Comparison of ENCODE assay signal across 8 cellular contexts in the genomic region with DNA sequence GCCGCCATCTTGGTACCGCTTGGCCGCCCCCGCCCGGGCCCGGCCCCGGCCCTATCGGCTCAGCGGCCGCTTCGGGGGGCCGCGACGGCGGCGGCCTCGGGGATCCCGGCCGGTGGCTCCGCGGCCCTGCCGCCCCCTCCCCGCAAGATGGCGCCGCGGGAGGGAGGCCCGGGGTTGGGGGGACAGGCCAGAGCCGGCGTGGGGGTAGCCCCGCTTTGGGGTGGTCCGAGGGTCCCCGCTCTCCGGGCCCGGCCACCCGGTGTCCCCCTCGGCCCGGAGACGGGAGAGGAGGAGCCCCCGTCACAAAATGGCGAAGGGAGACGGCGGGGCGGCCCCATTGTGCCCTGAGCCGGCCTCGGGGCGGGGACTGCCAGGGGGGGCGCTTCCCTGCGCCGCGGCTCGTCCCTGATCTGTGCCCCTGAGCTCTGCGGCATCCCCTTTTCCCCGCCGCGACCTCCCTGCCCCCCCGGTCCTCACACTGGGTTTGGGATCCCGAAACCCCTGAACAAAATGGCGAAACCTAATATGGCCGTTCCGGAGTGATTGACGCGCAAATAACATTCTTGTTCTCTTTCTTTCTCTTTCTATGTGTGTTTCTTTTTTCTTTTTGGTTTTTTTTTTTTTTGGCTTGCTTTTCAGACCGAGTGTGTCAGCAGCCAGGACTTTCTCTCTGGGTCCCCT. TPM values are rescaled to one million over a fixed set of nuclear protein-coding genes. Genes with fewer than 3 reads are reported as not detected.
DNase-seq lines count a peak whose midpoint lies in the region; ATAC-seq, FAIRE-seq and TF ChIP-seq lines count a peak whose summit lies in the region.

No MANE protein-coding gene starts in this region.

- peak in 20 of 56 donors; percentile 5 to 47 (median 20) for TF ChIP-seq CTCF in dorsolateral prefrontal cortex (IDR thresholded peaks at IDR 0.05 in 54 of 56, conservative IDR thresholded peaks at IDR 0.05 in 2 of 56; ENCODE audit: low read depth in 1 of 56, partially characterized antibody in 56 of 56)

- intact Hi-C loops in activated CD4-positive, alpha-beta T cell treated with anti-CD3 and anti-CD28 coated beads, Interleukin-2, amount 10 ng/mL, durations not matched to agents 24 days and 14 days (cut with micrococcal nuclease), result no loop called here
- intact Hi-C loops in dorsolateral prefrontal cortex (cut with DNase I), result loop anchor here (2.0 to 5.0 kb wide), 6 partner anchors 35 to 295 kb away; a partner anchor contains a TSS

- TF ChIP-seq POLR2A in H54 (IDR thresholded peaks at IDR 0.05; ENCODE audit: low read depth, low read length), result no peak

- H3K9me3 ChIP-seq in CD4-positive, CD25-positive, alpha-beta regulatory T cell (ENCODE audit: control insufficient read depth in 2 of 2, low read length in 2 of 2), result no peaks in the 10 kb centered on the region

- peak overlapping the region; percentile 96 to 100 (median 99) for H3K4me3 Mint-ChIP-seq in CD4-positive, CD25-positive, alpha-beta regulatory T cell
- H3K4me3 Mint-ChIP-seq in activated CD4-positive, alpha-beta T cell treated with anti-CD3 and anti-CD28 coated beads, Interleukin-2, amount 10 ng/mL, durations not matched to agents 24 days and 14 days, result peak overlapping the region; percentile 97

- peak overlapping the region; percentile 90 for H3K4me2 ChIP-seq in mesendoderm (ENCODE audit: low read length)

- ATAC-seq in CD4-positive, CD25-positive, alpha-beta regulatory T cell (ENCODE audit: low read depth in 2 of 2), result no peak
- ATAC-seq in GM19455 (IDR thresholded peaks at IDR 0.05; ENCODE audit: unreplicated experiment), result peak; percentile 11

- peaks cover 10% of the 10 kb centered on the region for H3K36me3 ChIP-seq in CD4-positive, CD25-positive, alpha-beta regulatory T cell (ENCODE audit: control insufficient read depth, insufficient read depth, low read length)
- peaks cover 2% of the 10 kb centered on the region for H3K36me3 ChIP-seq in mesendoderm (ENCODE audit: control insufficient read depth, insufficient read depth, low read length)

- peak overlapping the region; percentile 91 for H4K8ac ChIP-seq in mesendoderm (ENCODE audit: low read depth, low read length)

- H3K79me1 ChIP-seq in mesendoderm (ENCODE audit: low read length), result no peaks in the 10 kb centered on the region

- H4K5ac ChIP-seq in mesendoderm (ENCODE audit: low read length), result no peak overlapping the region

- peak overlapping the region; percentile 95 to 99 (median 97) for H3K27ac Mint-ChIP-seq in CD4-positive, CD25-positive, alpha-beta regulatory T cell
- peak overlapping the region; percentile 98 for H3K27ac Mint-ChIP-seq in activated CD4-positive, alpha-beta T cell treated with anti-CD3 and anti-CD28 coated beads, Interleukin-2, amount 10 ng/mL, durations not matched to agents 24 days and 14 days

- H3K79me2 ChIP-seq in mesendoderm (ENCODE audit: control insufficient read depth, insufficient read depth, low read length), result peaks cover 57% of the 10 kb centered on the region

- H3K4me1 ChIP-seq in CD4-positive, CD25-positive, alpha-beta regulatory T cell (ENCODE audit: control insufficient read depth, insufficient read depth, low read length, poor library complexity, severe bottlenecking), result peaks cover 52% of the 10 kb centered on the region
- peaks cover 6% of the 10 kb centered on the region for H3K4me1 ChIP-seq in mesendoderm (ENCODE audit: control insufficient read depth, low read depth, low read length)

- H3K56ac ChIP-seq in mesendoderm (ENCODE audit: low read length), result peak overlapping the region; percentile 99

- H2BK5ac ChIP-seq in mesendoderm (ENCODE audit: low read length), result no peak overlapping the region

- H3K4me1 Mint-ChIP-seq in CD4-positive, CD25-positive, alpha-beta regulatory T cell, result peaks cover 22 to 46% (median 37%) of the 10 kb centered on the region in 4 donors
- H3K4me1 Mint-ChIP-seq in activated CD4-positive, alpha-beta T cell treated with anti-CD3 and anti-CD28 coated beads, Interleukin-2, amount 10 ng/mL, durations not matched to agents 24 days and 14 days, result peaks cover 35% of the 10 kb centered on the region

- peak overlapping the region; percentile 94 for H3K4me3 ChIP-seq in CD4-positive, CD25-positive, alpha-beta regulatory T cell (ENCODE audit: low read depth, low read length)
- peak overlapping the region; percentile 70 for H3K4me3 ChIP-seq in Jurkat, Clone E6-1 (ENCODE audit: low read length)
- H3K4me3 ChIP-seq in dorsolateral prefrontal cortex (peak overlapping the region; percentile 65 to 98 (median 89)), mesendoderm (ENCODE audit: low read length) (peak overlapping the region; percentile 86)

- no CpG with 5 or more reads among the region's 63 CpGs for WGBS in mesendoderm (ENCODE audit: extremely low coverage, insufficient coverage, low lambda C conversion rate)

- H3K23ac ChIP-seq in mesendoderm (ENCODE audit: low read length), result no peak overlapping the region

- H3K18ac ChIP-seq in mesendoderm (ENCODE audit: low read length), result peak overlapping the region; percentile 94

- peaks cover 7% of the 10 kb centered on the region for H3K27me3 Mint-ChIP-seq in CD4-positive, CD25-positive, alpha-beta regulatory T cell
- H3K27me3 Mint-ChIP-seq in activated CD4-positive, alpha-beta T cell treated with anti-CD3 and anti-CD28 coated beads, Interleukin-2, amount 10 ng/mL, durations not matched to agents 24 days and 14 days, result peaks cover 2% of the 10 kb centered on the region

- peak overlapping the region; percentile 5 for H2BK120ac ChIP-seq in mesendoderm (ENCODE audit: low read depth, low read length)

- H3K27me3 ChIP-seq in CD4-positive, CD25-positive, alpha-beta regulatory T cell (ENCODE audit: control insufficient read depth, insufficient read depth, low read length), result no peaks in the 10 kb centered on the region
- no peaks in the 10 kb centered on the region for H3K27me3 ChIP-seq in dorsolateral prefrontal cortex
- no peaks in the 10 kb centered on the region for H3K27me3 ChIP-seq in mesendoderm (ENCODE audit: insufficient read depth, low read length, poor library complexity)

- peak overlapping the region; percentile 94 for H3K27ac ChIP-seq in CD4-positive, CD25-positive, alpha-beta regulatory T cell (ENCODE audit: insufficient read depth, low read length, poor library complexity, severe bottlenecking)
- H3K27ac ChIP-seq in dorsolateral prefrontal cortex, result peak overlapping the region; percentile 81 to 100 (median 96)
- H3K27ac ChIP-seq in mesendoderm (ENCODE audit: low read depth, low read length), result peak overlapping the region; percentile 91

- peak overlapping the region; percentile 98 for H3K4ac ChIP-seq in mesendoderm (ENCODE audit: low read depth, low read length)

- H2BK15ac ChIP-seq in mesendoderm (replicated peaks; ENCODE audit: low read depth), result no peak overlapping the region

- DNase-seq in CD4-positive, CD25-positive, alpha-beta regulatory T cell, result peak; percentile 54 to 60 (median 58)
- no peak for DNase-seq in Jurkat, Clone E6-1 (ENCODE audit: low read depth, low spot score)
- DNase-seq in activated CD4-positive, alpha-beta T cell treated with anti-CD3 and anti-CD28 coated beads, Interleukin-2, amount 10 ng/mL, durations not matched to agents 24 days and 14 days, result peak; percentile 89
- DNase-seq in dorsolateral prefrontal cortex, result peak in 3 of 10 donors; percentile 26 to 62 (median 52)
- DNase-seq in mesendoderm, result peak; percentile 34
- peak; percentile 45 for DNase-seq in stimulated activated naive CD4-positive, alpha-beta T cell treated with Interleukin-2 at 50 U/mL for 16 hours (lab: John Stamatoyannopoulos, UW)
- no peak for DNase-seq in H54 (ENCODE audit: insufficient read length, low spot score)

- H3K9ac ChIP-seq in mesendoderm (ENCODE audit: low read length), result peak overlapping the region; percentile 98

- H3K36me3 Mint-ChIP-seq in CD4-positive, CD25-positive, alpha-beta regulatory T cell, result peaks cover 26% of the 10 kb centered on the region
- H3K36me3 Mint-ChIP-seq in activated CD4-positive, alpha-beta T cell treated with anti-CD3 and anti-CD28 coated beads, Interleukin-2, amount 10 ng/mL, durations not matched to agents 24 days and 14 days (ENCODE audit: low read depth), result peaks cover 39% of the 10 kb centered on the region

- H3K9me3 Mint-ChIP-seq in CD4-positive, CD25-positive, alpha-beta regulatory T cell, result peaks cover 0 to 1% (median 0%) of the 10 kb centered on the region in 7 donors
- no peaks in the 10 kb centered on the region for H3K9me3 Mint-ChIP-seq in activated CD4-positive, alpha-beta T cell treated with anti-CD3 and anti-CD28 coated beads, Interleukin-2, amount 10 ng/mL, durations not matched to agents 24 days and 14 days

- no peak overlapping the region for H2AK5ac ChIP-seq in mesendoderm (ENCODE audit: low read length)

- FAIRE-seq in H54 (lab: Jason Lieb, UNC), result no peak

RNA-seq across cellular contexts. Expression of a gene that starts 1.0 kb away (rescaled TPM):
- 125 TPM for total RNA-seq in CD4-positive, CD25-positive, alpha-beta regulatory T cell
- 10 to 100 TPM; 11.7 to 17.8 (median 13.6) TPM for polyA plus RNA-seq in CD4-positive, CD25-positive, alpha-beta regulatory T cell
- 9.5 TPM for polyA plus RNA-seq in Jurkat, Clone E6-1 (2012; ENCODE audit: insufficient read depth, insufficient read length)
- total RNA-seq in activated CD4-positive, alpha-beta T cell treated with anti-CD3 and anti-CD28 coated beads, Interleukin-2, amount 10 ng/mL, durations not matched to agents 24 days and 14 days, result 53.4 and 54.2 TPM in 2 replicates
- total RNA-seq in dorsolateral prefrontal cortex, result 100 to 1,000 TPM in 16 of 120 experiments, 10 to 100 TPM in 104; 60.1 to 117 (median 88.9) TPM
- 32.0 TPM for polyA plus RNA-seq in mesendoderm (2013, experiment 1 of 2)
- polyA plus RNA-seq in mesendoderm (2013, experiment 2 of 2), result 30.7 TPM

Comparison
In these comparisons a context has a peak if more than half of its experiments do, and no peak if none do; other contexts are left out.
1. DNase-seq: peak in CD4-positive, CD25-positive, alpha-beta regulatory T cell (3 of 3), activated CD4-positive, alpha-beta T cell treated with anti-CD3 and anti-CD28 coated beads, Interleukin-2, amount 10 ng/mL, durations not matched to agents 24 days and 14 days (single experiment), mesendoderm (single experiment) and stimulated activated naive CD4-positive, alpha-beta T cell treated with Interleukin-2 at 50 U/mL for 16 hours (single experiment); none in Jurkat, Clone E6-1 (single experiment) and H54 (single experiment).
2. Peak in every context shown above with its lines, with median percentiles within 50 percentile points of each other: H3K27ac ChIP-seq and H3K4me3 ChIP-seq.